Comparison of ENCODE assay signal across 1 cellular context in the genomic region with DNA sequence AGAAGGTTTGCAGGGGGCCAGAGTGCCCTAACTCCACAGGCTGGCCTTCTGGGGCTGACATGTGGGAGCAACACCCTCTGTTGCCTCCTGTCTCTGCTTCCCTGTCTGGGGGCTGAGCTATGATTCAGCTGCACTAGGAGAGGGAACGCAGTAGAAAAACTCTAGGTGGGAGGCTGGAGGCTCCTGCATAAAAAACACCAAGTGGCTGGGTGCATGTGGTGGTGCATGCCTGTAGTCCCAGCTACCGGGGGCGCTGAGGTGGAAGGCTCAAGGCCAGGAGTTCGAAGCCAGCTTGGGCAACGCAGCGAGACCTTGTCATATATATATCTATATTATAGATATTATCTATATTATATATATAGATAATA.
TF ChIP-seq lines count a peak whose summit lies in the region.

No MANE protein-coding gene starts in this region.

TF ChIP-seq in HepG2, 621 proteins besides CTCF, POLR2A, EP300 and RAD21:
- TF ChIP-seq NCOR1 (IDR thresholded peaks at IDR 0.05; ENCODE audit: borderline replicate concordance, low read length) (no peak), ARNT2 (CRISPR knock-in tag; IDR thresholded peaks at IDR 0.05; ENCODE audit: low read depth) (no peak), ATF7 (IDR thresholded peaks at IDR 0.05) (no peak), ATF7 (CRISPR knock-in tag; IDR thresholded peaks at IDR 0.05) (no peak), ZNF7 (CRISPR knock-in tag; IDR thresholded peaks at IDR 0.05) (no peak), ZNF331 (CRISPR knock-in tag; IDR thresholded peaks at IDR 0.05) (no peak)
- TF ChIP-seq, protein P1, sequence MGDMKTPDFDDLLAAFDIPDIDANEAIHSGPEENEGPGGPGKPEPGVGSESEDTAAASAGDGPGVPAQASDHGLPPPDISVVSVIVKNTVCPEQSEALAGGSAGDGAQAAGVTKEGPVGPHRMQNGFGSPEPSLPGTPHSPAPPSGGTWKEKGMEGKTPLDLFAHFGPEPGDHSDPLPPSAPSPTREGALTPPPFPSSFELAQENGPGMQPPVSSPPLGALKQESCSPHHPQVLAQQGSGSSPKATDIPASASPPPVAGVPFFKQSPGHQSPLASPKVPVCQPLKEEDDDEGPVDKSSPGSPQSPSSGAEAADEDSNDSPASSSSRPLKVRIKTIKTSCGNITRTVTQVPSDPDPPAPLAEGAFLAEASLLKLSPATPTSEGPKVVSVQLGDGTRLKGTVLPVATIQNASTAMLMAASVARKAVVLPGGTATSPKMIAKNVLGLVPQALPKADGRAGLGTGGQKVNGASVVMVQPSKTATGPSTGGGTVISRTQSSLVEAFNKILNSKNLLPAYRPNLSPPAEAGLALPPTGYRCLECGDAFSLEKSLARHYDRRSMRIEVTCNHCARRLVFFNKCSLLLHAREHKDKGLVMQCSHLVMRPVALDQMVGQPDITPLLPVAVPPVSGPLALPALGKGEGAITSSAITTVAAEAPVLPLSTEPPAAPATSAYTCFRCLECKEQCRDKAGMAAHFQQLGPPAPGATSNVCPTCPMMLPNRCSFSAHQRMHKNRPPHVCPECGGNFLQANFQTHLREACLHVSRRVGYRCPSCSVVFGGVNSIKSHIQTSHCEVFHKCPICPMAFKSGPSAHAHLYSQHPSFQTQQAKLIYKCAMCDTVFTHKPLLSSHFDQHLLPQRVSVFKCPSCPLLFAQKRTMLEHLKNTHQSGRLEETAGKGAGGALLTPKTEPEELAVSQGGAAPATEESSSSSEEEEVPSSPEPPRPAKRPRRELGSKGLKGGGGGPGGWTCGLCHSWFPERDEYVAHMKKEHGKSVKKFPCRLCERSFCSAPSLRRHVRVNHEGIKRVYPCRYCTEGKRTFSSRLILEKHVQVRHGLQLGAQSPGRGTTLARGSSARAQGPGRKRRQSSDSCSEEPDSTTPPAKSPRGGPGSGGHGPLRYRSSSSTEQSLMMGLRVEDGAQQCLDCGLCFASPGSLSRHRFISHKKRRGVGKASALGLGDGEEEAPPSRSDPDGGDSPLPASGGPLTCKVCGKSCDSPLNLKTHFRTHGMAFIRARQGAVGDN (CRISPR knock-in tag; IDR thresholded peaks at IDR 0.05) = 0 out of 2 replicates have a peak, but pooled peaks have one; percentile 4
